18 cellular contexts compared by ENCODE assay signal in genomic region chr1:53315456-53316048, GRCh38. TPM values are rescaled to one million over a fixed set of nuclear protein-coding genes. Genes with fewer than 3 reads are reported as not detected.
DNase-seq lines count a peak whose midpoint lies in the region; ATAC-seq and TF ChIP-seq lines count a peak whose summit lies in the region.
"Had no signal": no experiment of that assay in that cellular context is flagged by ENCODE, and none has a peak within 500 bp of the region (broad histone marks: within the 10 kb centered on the region; RNA-seq: fewer than 3 reads in every experiment).

No MANE protein-coding gene starts in this region.

- H3K27ac Mint-ChIP-seq in H9, result peak overlapping the region; percentile 36 to 79 (median 61); a peak in 3 of 7 replicates
- H3K27ac Mint-ChIP-seq in endodermal cell, result peak overlapping the region; percentile 70
- H3K27ac Mint-ChIP-seq: B cell, GM23338, progenitor cell of endocrine pancreas had no signal

- H2BK15ac ChIP-seq in H9 (ENCODE audit: low read depth, low read length), result no peak overlapping the region
- H2BK15ac ChIP-seq in neuronal stem cell (ENCODE audit: low read length), result no peak overlapping the region

- H4K8ac ChIP-seq in H9 (replicated peaks; ENCODE audit: insufficient read length, low read depth, low read length), result no peak overlapping the region
- no peak overlapping the region for H4K8ac ChIP-seq in neuronal stem cell (ENCODE audit: low read depth, low read length)

- H2BK20ac ChIP-seq in H9 (ENCODE audit: low read depth, low read length, poor library complexity, severe bottlenecking), result no peak overlapping the region

- H3K27me3 Mint-ChIP-seq in H9 (ENCODE audit: low read depth) (no peaks in the 10 kb centered on the region), endodermal cell (ENCODE audit: insufficient read depth) (no peaks in the 10 kb centered on the region)
- H3K27me3 Mint-ChIP-seq: B cell, progenitor cell of endocrine pancreas had no signal

- no peaks in the 10 kb centered on the region for H4K20me1 ChIP-seq in H9 (ENCODE audit: control insufficient read depth, insufficient read depth, insufficient read length)

- H2AK5ac ChIP-seq in H9 (ENCODE audit: insufficient read length, low read length) (no peak overlapping the region), neuronal stem cell (ENCODE audit: low read depth, low read length) (no peak overlapping the region)

- no peaks in the 10 kb centered on the region for H3K9me3 Mint-ChIP-seq in H9
- no peaks in the 10 kb centered on the region for H3K9me3 Mint-ChIP-seq in endodermal cell

- H2BK5ac ChIP-seq in H9 (ENCODE audit: insufficient read length, low read length) (no peak overlapping the region), neuronal stem cell (ENCODE audit: low read length) (no peak overlapping the region)

- H3K9me3 ChIP-seq in H9 (ENCODE audit: control insufficient read depth, low read depth, low read length) (no peaks in the 10 kb centered on the region), endodermal cell (ENCODE audit: control insufficient read depth, low read length) (no peaks in the 10 kb centered on the region), neuronal stem cell (replicated peaks in 1 of 2; ENCODE audit: control insufficient read depth in 2 of 2, insufficient read depth in 1 of 2, low read depth in 1 of 2, low read length in 2 of 2) (no peaks in the 10 kb centered on the region), upper lobe of left lung (no peaks in the 10 kb centered on the region)
- H3K9me3 ChIP-seq: colonic mucosa, testis had no signal

- POLR2A ChIA-PET in RWPE1 (lab: Yijun Ruan, JAX; ENCODE audit: low non-redundant PET), result no interaction called here

- CTCF ChIA-PET in RWPE1 (lab: Yijun Ruan, JAX), result interaction anchor here (0.6 kb wide), 1 partner anchor 724 kb away, joined by 6 read pairs; no protein-coding TSS in a partner anchor

- WGBS in H9 (ENCODE audit: extremely low coverage, insufficient read length, low lambda C conversion rate), result no CpG with 5 or more reads among the region's 5 CpGs
- WGBS in endodermal cell (ENCODE audit: insufficient coverage in 1 of 2, insufficient read length in 1 of 2), 2 experiments, result 91 to 97% methylated on average over 3 to 5 of the region's 5 CpGs
- no CpG with 5 or more reads among the region's 5 CpGs for WGBS in neuronal stem cell (ENCODE audit: extremely low coverage in 2 of 2, insufficient read length in 2 of 2, insufficient replicate concordance in 1 of 2), 2 donors
- WGBS in upper lobe of left lung, 2 donors, result 85 to 90% methylated on average over 2 to 4 of the region's 5 CpGs

- H3K4me3 ChIP-seq in endodermal cell (ENCODE audit: low read length) (no peak overlapping the region), neuronal stem cell (ENCODE audit: low read length in 2 of 2) (no peak overlapping the region), upper lobe of left lung (no peak overlapping the region)
- H3K4me3 ChIP-seq: colonic mucosa, GM23338, PC-9, skin epidermis, testis had no signal

- H3K18ac ChIP-seq in H9 (ENCODE audit: insufficient read length, low read depth, low read length) (no peak overlapping the region), neuronal stem cell (ENCODE audit: low read length) (peak overlapping the region; percentile 72)

- no peak for ATAC-seq in GM18909 (IDR thresholded peaks at IDR 0.05; ENCODE audit: poor library complexity, unreplicated experiment)
- ATAC-seq in upper lobe of left lung (ENCODE audit: low FRiP score in 2 of 2), result no peak

- H2BK12ac ChIP-seq in H9 (ENCODE audit: insufficient read length, low read depth, low read length) (no peak overlapping the region), neuronal stem cell (ENCODE audit: low read length) (no peak overlapping the region)

- TF ChIP-seq CTCF in H9 (conservative IDR thresholded peaks at IDR 0.05) (no peak), RWPE1 (conservative IDR thresholded peaks at IDR 0.05; ENCODE audit: low read depth) (no peak), endodermal cell (conservative IDR thresholded peaks at IDR 0.05) (no peak), upper lobe of left lung (IDR thresholded peaks at IDR 0.05) (no peak)

- H3K4me1 Mint-ChIP-seq in H9, result peaks cover 11 to 25% of the 10 kb centered on the region in 2 experiments
- H3K4me1 Mint-ChIP-seq in endodermal cell, result peaks cover 14% of the 10 kb centered on the region

- H3K27me3 ChIP-seq in H9 (ENCODE audit: insufficient read depth, low read length), result no peaks in the 10 kb centered on the region
- H3K27me3 ChIP-seq in endodermal cell (ENCODE audit: control insufficient read depth, insufficient read depth, low read length, poor library complexity, severe bottlenecking), result no peaks in the 10 kb centered on the region
- H3K27me3 ChIP-seq in neuronal stem cell (ENCODE audit: control insufficient read depth in 3 of 3, insufficient read depth in 3 of 3, low read depth in 1 of 3, low read length in 3 of 3), result no peaks in the 10 kb centered on the region
- no peaks in the 10 kb centered on the region for H3K27me3 ChIP-seq in upper lobe of left lung
- H3K27me3 ChIP-seq: colonic mucosa, testis had no signal

- H4K5ac ChIP-seq in H9 (ENCODE audit: insufficient read length, low read depth, low read length), result no peak overlapping the region

- no peak overlapping the region for H3K23ac ChIP-seq in H9 (ENCODE audit: insufficient read length, low read depth, low read length)
- no peak overlapping the region for H3K23ac ChIP-seq in neuronal stem cell (ENCODE audit: low read depth, low read length, poor library complexity)

- H3K4ac ChIP-seq in H9 (ENCODE audit: low read depth, low read length), result no peak overlapping the region
- no peak overlapping the region for H3K4ac ChIP-seq in neuronal stem cell (ENCODE audit: low read length)

- no peak overlapping the region for H3K56ac ChIP-seq in H9 (ENCODE audit: insufficient read length, low read depth, low read length)

- H3K36me3 Mint-ChIP-seq in H9 (ENCODE audit: insufficient read depth in 1 of 3, low read depth in 3 of 3) (peaks cover 23 to 78% (median 55%) of the 10 kb centered on the region in 3 experiments; a peak in 6 of 7 replicates), endodermal cell (ENCODE audit: low read depth) (peaks cover 23% of the 10 kb centered on the region)

- no peaks in the 10 kb centered on the region for H3K79me1 ChIP-seq in H9 (ENCODE audit: insufficient read depth, low read depth, low read length, poor library complexity, severe bottlenecking)
- H3K79me1 ChIP-seq in neuronal stem cell (ENCODE audit: low read depth, low read length), result peaks cover 19% of the 10 kb centered on the region

- no peak for TF ChIP-seq EP300 in upper lobe of left lung (IDR thresholded peaks at IDR 0.05)

- H3K4me2 ChIP-seq in H9 (ENCODE audit: insufficient read depth, insufficient read length, low read length) (no peak overlapping the region), neuronal stem cell (ENCODE audit: insufficient read depth, low read length, poor library complexity, severe bottlenecking) (no peak overlapping the region)
- H3K4me2 ChIP-seq: GM23338, PC-9 had no signal

- DNase-seq in H9 (no peak), RWPE1 (ENCODE audit: low spot score) (no peak), endodermal cell (no peak), neuronal stem cell (ENCODE audit: low spot score) (no peak), DMS114 treated with DMSO at 0.1 percent for 48 hours (lab: John Stamatoyannopoulos, UW; ENCODE audit: unreplicated experiment) (no peak), upper lobe of left lung (no peak)
- DNase-seq: colonic mucosa; NCI-H2171; PC-9; stimulated activated CD4-positive, alpha-beta T cell treated with anti-CD3 and anti-CD28 coated beads, Interleukin-4, amount 100 ng/mL, for 4 hours; stimulated activated CD8-positive, alpha-beta memory T cell treated with anti-CD3 and anti-CD28 coated beads, Interleukin-4, amount 100 ng/mL, for 48 hours; testis had no signal

- no peak overlapping the region for H3T11ph ChIP-seq in H9 (ENCODE audit: low read length)

- H3K9ac ChIP-seq in H9 (ENCODE audit: extremely low read depth, insufficient read length, low read length) (no peak overlapping the region), endodermal cell (ENCODE audit: extremely low read depth, low read length, poor library complexity, severe bottlenecking) (no peak overlapping the region), neuronal stem cell (ENCODE audit: low read depth, low read length, poor library complexity) (peak overlapping the region; percentile 76)

- H3K27ac ChIP-seq in H9 (ENCODE audit: insufficient read length, low read depth, low read length) (no peak overlapping the region), RWPE1 (peak overlapping the region; percentile 38), endodermal cell (ENCODE audit: low read depth, low read length) (no peak overlapping the region), neuronal stem cell (replicated peaks; ENCODE audit: low read length) (no peak overlapping the region), upper lobe of left lung (no peak overlapping the region)
- H3K27ac ChIP-seq: colonic mucosa, HL-60, PC-9 had no signal

- H3K79me2 ChIP-seq in H9 (ENCODE audit: insufficient read depth, low read length), result peaks cover 6% of the 10 kb centered on the region; the same call in 1 of the 2 replicates

- TF ChIP-seq POLR2A in upper lobe of left lung (IDR thresholded peaks at IDR 0.05), result no peak

- H2AFZ ChIP-seq in H9 (ENCODE audit: low read length) (no peak overlapping the region), neuronal stem cell (ENCODE audit: low read length) (no peak overlapping the region)
- H2AFZ ChIP-seq: GM23338, PC-9 had no signal

- H3K36me3 ChIP-seq in endodermal cell (ENCODE audit: control insufficient read depth, insufficient read depth, low read length) (peaks cover 19% of the 10 kb centered on the region), neuronal stem cell (replicated peaks in 1 of 2; ENCODE audit: control insufficient read depth in 2 of 2, insufficient read depth in 2 of 2, low read length in 2 of 2) (peaks cover 13 to 64% of the 10 kb centered on the region in 2 donors), upper lobe of left lung (no peaks in the 10 kb centered on the region)
- H3K36me3 ChIP-seq: colonic mucosa had no signal

- H3K4me3 Mint-ChIP-seq in H9 (no peak overlapping the region), endodermal cell (no peak overlapping the region)
- H3K4me3 Mint-ChIP-seq: B cell, GM23338 had no signal

- no peak overlapping the region for H4K91ac ChIP-seq in H9 (ENCODE audit: insufficient read length, low read depth, low read length)
- no peak overlapping the region for H4K91ac ChIP-seq in neuronal stem cell (ENCODE audit: low read depth, low read length, poor library complexity)

- H3K4me1 ChIP-seq in H9 (ENCODE audit: insufficient read depth, low read length) (no peaks in the 10 kb centered on the region), endodermal cell (ENCODE audit: control insufficient read depth, insufficient read depth, low read length) (peaks cover 7% of the 10 kb centered on the region), neuronal stem cell (ENCODE audit: control insufficient read depth in 2 of 2, insufficient read depth in 1 of 2, low read depth in 1 of 2, low read length in 2 of 2) (peaks cover 0 to 23% of the 10 kb centered on the region in 2 donors), upper lobe of left lung (peaks cover 0 to 4% (median 0%) of the 10 kb centered on the region in 4 donors)
- H3K4me1 ChIP-seq: colonic mucosa had no signal

- H3K23me2 ChIP-seq in H9 (ENCODE audit: insufficient read length, low read depth, low read length, poor library complexity, severe bottlenecking), result no peaks in the 10 kb centered on the region

- H2BK120ac ChIP-seq in H9 (ENCODE audit: low read depth, low read length, poor library complexity, severe bottlenecking), result no peak overlapping the region
- H2BK120ac ChIP-seq in neuronal stem cell (ENCODE audit: low read depth, low read length), result no peak overlapping the region

- H3K14ac ChIP-seq in H9 (ENCODE audit: insufficient read depth, low read length) (no peak overlapping the region), neuronal stem cell (ENCODE audit: low read length) (no peak overlapping the region)

RNA-seq across cellular contexts. Expression of gene LRP8, which starts 12.3 kb away (rescaled TPM):
- total RNA-seq in H9 (2021) (69.2 and 78.6 TPM in 2 replicates), endodermal cell (10 to 100 TPM; 29.1 to 39.6 TPM), upper lobe of left lung (10 to 100 TPM in 4 of 6 donors, 1 to 10 TPM in 2; 4.6 to 23.0 (median 11.1) TPM)
- polyA plus RNA-seq in endodermal cell (2013, experiment 1 of 2), result 35.6 TPM
- 29.0 TPM for polyA plus RNA-seq in endodermal cell (2013, experiment 2 of 2)
- polyA plus RNA-seq in neuronal stem cell (2013, experiment 1 of 2), result 23.6 TPM
- 22.6 TPM for polyA plus RNA-seq in neuronal stem cell (2013, experiment 2 of 2)
